In genomic region chr19:29890392-29890791, GRCh38 we compare ENCODE assay signal across 7 cellular contexts.
"Had no signal": no experiment of that assay in that cellular context is flagged by ENCODE, and none has a peak within 500 bp of the region (broad histone marks: within the 10 kb centered on the region; RNA-seq: fewer than 3 reads in every experiment).

No MANE protein-coding gene starts in this region.

- H3K27ac Mint-ChIP-seq: GM23338, H9, HFFc6 had no signal

- H3K4me2 ChIP-seq: GM23338 had no signal

- H3K27ac ChIP-seq: HL-60 had no signal

- H3K4me3 ChIP-seq: GM23338 had no signal

- H3K9me3 Mint-ChIP-seq: GM23338, H9, HFFc6 had no signal

- DNase-seq: H9, HCEC 1CT, HFFc6, KBM-7 had no signal

- H3K4me3 Mint-ChIP-seq: GM23338, H9, HFFc6 had no signal

- H2AFZ ChIP-seq: GM23338 had no signal

- ATAC-seq: GM23338, HepG2 had no signal
